ENCODE assay signal across 6 cellular contexts in the genomic region with DNA sequence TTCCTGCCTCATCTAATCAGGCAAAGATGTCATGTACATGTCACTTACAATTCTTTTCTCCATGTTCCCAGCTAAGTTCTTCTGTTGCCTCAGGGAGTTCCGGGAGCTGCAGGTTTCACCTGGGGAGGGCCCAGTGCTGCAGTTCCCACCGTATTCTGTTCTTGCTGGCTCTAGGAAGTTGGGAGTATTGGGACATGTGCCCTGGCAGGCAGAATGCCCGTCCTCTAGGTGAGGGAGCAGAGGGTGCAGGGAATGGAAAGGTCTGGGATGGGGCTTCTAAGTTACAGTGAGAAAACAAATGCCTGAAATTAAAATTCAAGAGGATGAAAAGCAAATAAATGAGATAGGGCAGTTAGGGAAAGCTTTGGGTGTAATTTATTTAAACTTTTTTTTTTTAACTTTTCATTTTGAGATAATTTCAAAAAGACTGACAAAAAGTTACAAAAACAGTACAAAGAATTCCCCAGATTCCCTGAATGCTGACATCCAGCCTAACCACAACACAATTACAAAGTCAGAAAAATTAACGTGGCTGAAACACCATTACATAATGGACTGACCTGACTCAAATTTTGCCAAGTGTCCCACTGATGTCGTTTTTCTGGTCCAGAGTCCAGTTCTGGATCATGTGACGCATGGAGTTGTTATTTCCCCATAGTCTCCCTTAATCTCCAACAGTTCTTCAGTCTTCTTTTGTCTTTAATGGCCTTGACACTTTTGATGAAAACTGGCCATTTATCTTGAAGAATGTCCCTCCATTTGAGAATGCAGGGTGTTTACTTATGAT.
"Had no signal": no experiment of that assay in that cellular context is flagged by ENCODE, and none has a peak within 500 bp of the region (broad histone marks: within the 10 kb centered on the region; RNA-seq: fewer than 3 reads in every experiment).

No MANE protein-coding gene starts in this region.

- H3K4me3 Mint-ChIP-seq: GM23338, H9 had no signal

- ATAC-seq: GM23338, K562 had no signal

- DNase-seq: H9, HCEC 1CT, IMR-90 had no signal

- H3K27ac Mint-ChIP-seq: GM23338, H9 had no signal

- H3K27ac ChIP-seq: HL-60 had no signal

- H3K9me3 Mint-ChIP-seq: GM23338, H9 had no signal

- H3K4me3 ChIP-seq: GM23338, K562 had no signal
